Comparison of ENCODE assay signal across 23 cellular contexts in the genomic region with DNA sequence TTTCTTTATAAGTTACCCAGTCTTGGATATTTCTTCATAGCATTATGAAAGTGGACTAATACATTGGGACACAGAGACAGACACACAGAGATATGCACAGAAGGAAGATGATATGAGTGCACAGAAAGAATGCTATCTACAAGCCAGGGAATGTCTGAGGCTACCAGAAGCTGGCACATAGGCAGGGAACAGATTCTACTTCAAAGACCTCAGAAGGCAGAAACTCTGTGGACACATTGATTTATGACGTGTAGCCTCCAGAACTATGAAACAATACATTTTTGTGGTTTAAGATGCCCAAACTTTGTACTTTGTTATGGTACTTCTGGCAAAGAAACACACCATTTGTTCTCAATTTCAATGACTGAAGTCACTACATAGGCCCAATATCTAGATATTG.
A peak's percentile ranks its signal among the peaks of the same experiment; 100 is the strongest.
DNase-seq lines count a peak whose midpoint lies in the region; ATAC-seq and TF ChIP-seq lines count a peak whose summit lies in the region.
"Had no signal": no experiment of that assay in that cellular context is flagged by ENCODE, and none has a peak within 500 bp of the region (broad histone marks: within the 10 kb centered on the region; RNA-seq: fewer than 3 reads in every experiment).

No MANE protein-coding gene starts in this region.

- H3K4me3 ChIP-seq in AG04450 (ENCODE audit: low read depth, low read length): no peak overlapping the region
- H3K4me3 ChIP-seq in astrocyte of the spinal cord (ENCODE audit: low read depth, low read length): no peak overlapping the region
- H3K4me3 ChIP-seq: gastrocnemius medialis, prostate gland, stomach, vagina had no signal

- TF ChIP-seq CTCF in AG04450 (IDR thresholded peaks at IDR 0.05; ENCODE audit: low read depth, low read length) (no peak), astrocyte of the spinal cord (IDR thresholded peaks at IDR 0.05; ENCODE audit: low read depth, low read length) (no peak), natural killer cell (IDR thresholded peaks at IDR 0.05) (no peak)

- no peaks in the 10 kb centered on the region for H3K27me3 Mint-ChIP-seq in natural killer cell (ENCODE audit: low read depth in 2 of 2)
- H3K27me3 Mint-ChIP-seq: B cell; naive thymus-derived CD4-positive, alpha-beta T cell; T-cell had no signal

- CTCF ChIA-PET in AG04450 (lab: Charles Lee): no interaction called here

- no peaks in the 10 kb centered on the region for H3K4me1 Mint-ChIP-seq in natural killer cell
- H3K4me1 Mint-ChIP-seq: B cell; naive thymus-derived CD4-positive, alpha-beta T cell; T-cell had no signal

- H3K9me3 Mint-ChIP-seq in natural killer cell: peaks cover 7 to 12% of the 10 kb centered on the region in 2 donors

- in situ Hi-C loops in astrocyte of the spinal cord (cut with HindIII; ENCODE audit: low sequenced_read_pairs): no loop called here

- ATAC-seq in GM21360 (IDR thresholded peaks at IDR 0.05; ENCODE audit: unreplicated experiment) (no peak), natural killer cell (no peak), HG02610 (IDR thresholded peaks at IDR 0.05; ENCODE audit: unreplicated experiment) (no peak)
- ATAC-seq: naive thymus-derived CD4-positive, alpha-beta T cell; Panc1; T-cell; WTC11 had no signal

- H3K4me3 Mint-ChIP-seq in natural killer cell: no peak overlapping the region
- H3K4me3 Mint-ChIP-seq: B cell; naive thymus-derived CD4-positive, alpha-beta T cell; T-cell; WTC11 had no signal

- POLR2A ChIA-PET in AG04450 (lab: Yijun Ruan, JAX): no interaction called here

- intact Hi-C loops in natural killer cell (cut with micrococcal nuclease) (no loop called here), posterior cingulate gyrus (cut with DNase I) (no loop called here)

- H3K36me3 Mint-ChIP-seq in natural killer cell: no peaks in the 10 kb centered on the region
- H3K36me3 Mint-ChIP-seq: T-cell had no signal

- H3K27me3 ChIP-seq in AG04450 (ENCODE audit: control insufficient read depth, insufficient read depth, low read length): no peaks in the 10 kb centered on the region
- H3K27me3 ChIP-seq: gastrocnemius medialis, stomach, vagina had no signal

- peak; percentile 32 for DNase-seq in AG04450 (ENCODE audit: low read depth, low spot score)
- peak; percentile 50 for DNase-seq in HS-5 (ENCODE audit: low read depth)
- DNase-seq in astrocyte of the spinal cord (ENCODE audit: low read depth, low spot score): peak; percentile 87
- DNase-seq in iris pigment epithelial cell (ENCODE audit: low read depth): peak; percentile 96
- no peak for DNase-seq in natural killer cell
- DNase-seq in posterior cingulate gyrus: no peak
- DNase-seq: activated effector memory CD4-positive, alpha-beta T cell treated with Interleukin-2 at 50 U/mL for 16 hours; aorta; DMS 273 treated with DMSO at 0.1 percent for 48 hours; gastrocnemius medialis; MM.1S; naive thymus-derived CD4-positive, alpha-beta T cell; NCI-H2081; stimulated activated CD4-positive, alpha-beta T cell treated with anti-CD3 and anti-CD28 coated beads, Interleukin-15, amount 100 ng/mL, for 24 hours; stomach; T-cell had no signal

- H3K27ac ChIP-seq in AG04450 (ENCODE audit: low read depth, low read length): no peak overlapping the region
- H3K27ac ChIP-seq: gastrocnemius medialis, prostate gland, stomach, vagina had no signal

- no peak overlapping the region for H3K27ac Mint-ChIP-seq in natural killer cell
- H3K27ac Mint-ChIP-seq: B cell; naive thymus-derived CD4-positive, alpha-beta T cell; T-cell; WTC11 had no signal

- no peaks in the 10 kb centered on the region for H3K9me3 ChIP-seq in AG04450 (ENCODE audit: control insufficient read depth, insufficient read depth, low read length)
- H3K9me3 ChIP-seq: gastrocnemius medialis, prostate gland, vagina had no signal

Comparison
In these comparisons a context has a peak if more than half of its experiments do, and no peak if none do; other contexts are left out.
1. DNase-seq: peak in AG04450 (single experiment), HS-5 (single experiment), astrocyte of the spinal cord (single experiment) and iris pigment epithelial cell (single experiment); none in natural killer cell (single experiment) and posterior cingulate gyrus (0 of 10).